In the genomic region with DNA sequence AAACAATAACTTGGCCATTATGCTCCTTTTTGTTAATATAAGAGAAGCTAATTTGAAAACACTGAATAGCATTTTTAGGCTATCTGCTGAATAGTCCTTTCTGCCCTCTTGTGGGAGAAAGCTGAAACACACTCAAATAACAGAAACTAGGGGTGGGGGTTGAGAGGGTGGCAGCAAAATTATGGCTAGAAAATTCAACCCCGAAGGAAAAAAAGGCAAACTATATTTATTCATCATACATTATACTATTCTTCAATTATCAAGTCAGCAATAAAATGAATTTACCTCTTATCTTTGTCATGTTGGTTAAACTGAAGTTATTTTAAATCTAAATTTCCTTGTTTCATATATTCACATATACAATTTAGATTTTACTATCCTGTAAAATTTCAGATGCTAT, we compare ENCODE assay signal across 1 cellular context.
A peak's percentile ranks its signal among the peaks of the same experiment; 100 is the strongest.
TF ChIP-seq lines count a peak whose summit lies in the region.

No MANE protein-coding gene starts in this region.

TF ChIP-seq in HEK293, 187 proteins besides CTCF, POLR2A, EP300 and RAD21 (continued from another document):
- TF ChIP-seq, protein P1, sequence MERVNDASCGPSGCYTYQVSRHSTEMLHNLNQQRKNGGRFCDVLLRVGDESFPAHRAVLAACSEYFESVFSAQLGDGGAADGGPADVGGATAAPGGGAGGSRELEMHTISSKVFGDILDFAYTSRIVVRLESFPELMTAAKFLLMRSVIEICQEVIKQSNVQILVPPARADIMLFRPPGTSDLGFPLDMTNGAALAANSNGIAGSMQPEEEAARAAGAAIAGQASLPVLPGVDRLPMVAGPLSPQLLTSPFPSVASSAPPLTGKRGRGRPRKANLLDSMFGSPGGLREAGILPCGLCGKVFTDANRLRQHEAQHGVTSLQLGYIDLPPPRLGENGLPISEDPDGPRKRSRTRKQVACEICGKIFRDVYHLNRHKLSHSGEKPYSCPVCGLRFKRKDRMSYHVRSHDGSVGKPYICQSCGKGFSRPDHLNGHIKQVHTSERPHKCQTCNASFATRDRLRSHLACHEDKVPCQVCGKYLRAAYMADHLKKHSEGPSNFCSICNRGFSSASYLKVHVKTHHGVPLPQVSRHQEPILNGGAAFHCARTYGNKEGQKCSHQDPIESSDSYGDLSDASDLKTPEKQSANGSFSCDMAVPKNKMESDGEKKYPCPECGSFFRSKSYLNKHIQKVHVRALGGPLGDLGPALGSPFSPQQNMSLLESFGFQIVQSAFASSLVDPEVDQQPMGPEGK (tag by site-specific recombination; IDR thresholded peaks at IDR 0.05), result 0 out of 2 replicates have a peak, but pooled peaks have one; percentile 29
- TF ChIP-seq ZNF660 (tag by site-specific recombination; IDR thresholded peaks at IDR 0.05), result 0 out of 2 replicates have a peak, but pooled peaks have one; percentile 50
TF ChIP-seq in HEK293: peak in this region for 4.
